Comparison of ENCODE assay signal across 1 cellular context in genomic region chr13:51175639-51176038, GRCh38.
TF ChIP-seq lines count a peak whose summit lies in the region.

No MANE protein-coding gene starts in this region.

TF ChIP-seq in GM23338, 12 proteins besides CTCF, POLR2A, EP300 and RAD21 (continued from another document):
- TF ChIP-seq ZNF462 (CRISPR knock-in tag; IDR thresholded peaks at IDR 0.05) = no peak
- no peak for TF ChIP-seq REST (IDR thresholded peaks at IDR 0.05; ENCODE audit: unreplicated experiment)
- no peak for TF ChIP-seq JUNB (IDR thresholded peaks at IDR 0.05; ENCODE audit: unreplicated experiment)
- TF ChIP-seq CREB1 (CRISPR knock-in tag; IDR thresholded peaks at IDR 0.05; ENCODE audit: low read depth) = no peak
- TF ChIP-seq POLR2AphosphoS5 (IDR thresholded peaks at IDR 0.05; ENCODE audit: low read depth) = no peak; the same call in 1 of the 2 replicates
- TF ChIP-seq ZNF331 (CRISPR knock-in tag; IDR thresholded peaks at IDR 0.05; ENCODE audit: low read depth) = no peak
- TF ChIP-seq EZH2 (IDR thresholded peaks at IDR 0.05; ENCODE audit: low read depth, unreplicated experiment) = no peak
- TF ChIP-seq NANOG (IDR thresholded peaks at IDR 0.05; ENCODE audit: borderline replicate concordance) = no peak
- TF ChIP-seq STAT1 (IDR thresholded peaks at IDR 0.05; ENCODE audit: unreplicated experiment) = no peak
- no peak for TF ChIP-seq ZNF114 (CRISPR knock-in tag; IDR thresholded peaks at IDR 0.05)
- TF ChIP-seq ETS1 (IDR thresholded peaks at IDR 0.05) = no peak
